1 cellular context compared by ENCODE assay signal in the genomic region with DNA sequence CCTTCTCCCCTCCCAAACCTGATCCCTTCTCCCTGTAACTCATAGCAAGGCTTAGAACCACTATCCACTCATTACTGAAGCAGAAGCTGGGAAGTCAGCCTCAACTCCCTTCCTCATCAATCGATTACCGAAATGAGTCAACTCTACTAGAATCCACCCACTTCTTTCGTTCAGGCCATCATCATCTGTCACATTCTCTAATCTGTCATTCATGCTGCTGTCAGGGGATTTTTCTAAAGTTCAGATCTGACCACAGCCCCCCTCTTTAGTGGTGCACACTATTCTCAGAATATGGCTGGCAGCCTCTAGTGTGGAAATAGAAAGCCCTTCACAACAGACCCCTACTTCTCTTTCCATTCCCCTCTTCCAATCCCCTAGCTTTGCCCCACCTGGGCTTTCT.
TF ChIP-seq lines count a peak whose summit lies in the region.

No MANE protein-coding gene starts in this region.

TF ChIP-seq in GM12878, 131 proteins besides CTCF, POLR2A, EP300 and RAD21 (continued from another document and continues in another):
- TF ChIP-seq, protein P1, sequence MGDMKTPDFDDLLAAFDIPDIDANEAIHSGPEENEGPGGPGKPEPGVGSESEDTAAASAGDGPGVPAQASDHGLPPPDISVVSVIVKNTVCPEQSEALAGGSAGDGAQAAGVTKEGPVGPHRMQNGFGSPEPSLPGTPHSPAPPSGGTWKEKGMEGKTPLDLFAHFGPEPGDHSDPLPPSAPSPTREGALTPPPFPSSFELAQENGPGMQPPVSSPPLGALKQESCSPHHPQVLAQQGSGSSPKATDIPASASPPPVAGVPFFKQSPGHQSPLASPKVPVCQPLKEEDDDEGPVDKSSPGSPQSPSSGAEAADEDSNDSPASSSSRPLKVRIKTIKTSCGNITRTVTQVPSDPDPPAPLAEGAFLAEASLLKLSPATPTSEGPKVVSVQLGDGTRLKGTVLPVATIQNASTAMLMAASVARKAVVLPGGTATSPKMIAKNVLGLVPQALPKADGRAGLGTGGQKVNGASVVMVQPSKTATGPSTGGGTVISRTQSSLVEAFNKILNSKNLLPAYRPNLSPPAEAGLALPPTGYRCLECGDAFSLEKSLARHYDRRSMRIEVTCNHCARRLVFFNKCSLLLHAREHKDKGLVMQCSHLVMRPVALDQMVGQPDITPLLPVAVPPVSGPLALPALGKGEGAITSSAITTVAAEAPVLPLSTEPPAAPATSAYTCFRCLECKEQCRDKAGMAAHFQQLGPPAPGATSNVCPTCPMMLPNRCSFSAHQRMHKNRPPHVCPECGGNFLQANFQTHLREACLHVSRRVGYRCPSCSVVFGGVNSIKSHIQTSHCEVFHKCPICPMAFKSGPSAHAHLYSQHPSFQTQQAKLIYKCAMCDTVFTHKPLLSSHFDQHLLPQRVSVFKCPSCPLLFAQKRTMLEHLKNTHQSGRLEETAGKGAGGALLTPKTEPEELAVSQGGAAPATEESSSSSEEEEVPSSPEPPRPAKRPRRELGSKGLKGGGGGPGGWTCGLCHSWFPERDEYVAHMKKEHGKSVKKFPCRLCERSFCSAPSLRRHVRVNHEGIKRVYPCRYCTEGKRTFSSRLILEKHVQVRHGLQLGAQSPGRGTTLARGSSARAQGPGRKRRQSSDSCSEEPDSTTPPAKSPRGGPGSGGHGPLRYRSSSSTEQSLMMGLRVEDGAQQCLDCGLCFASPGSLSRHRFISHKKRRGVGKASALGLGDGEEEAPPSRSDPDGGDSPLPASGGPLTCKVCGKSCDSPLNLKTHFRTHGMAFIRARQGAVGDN (IDR thresholded peaks at IDR 0.05): no peak
- TF ChIP-seq, protein P2, sequence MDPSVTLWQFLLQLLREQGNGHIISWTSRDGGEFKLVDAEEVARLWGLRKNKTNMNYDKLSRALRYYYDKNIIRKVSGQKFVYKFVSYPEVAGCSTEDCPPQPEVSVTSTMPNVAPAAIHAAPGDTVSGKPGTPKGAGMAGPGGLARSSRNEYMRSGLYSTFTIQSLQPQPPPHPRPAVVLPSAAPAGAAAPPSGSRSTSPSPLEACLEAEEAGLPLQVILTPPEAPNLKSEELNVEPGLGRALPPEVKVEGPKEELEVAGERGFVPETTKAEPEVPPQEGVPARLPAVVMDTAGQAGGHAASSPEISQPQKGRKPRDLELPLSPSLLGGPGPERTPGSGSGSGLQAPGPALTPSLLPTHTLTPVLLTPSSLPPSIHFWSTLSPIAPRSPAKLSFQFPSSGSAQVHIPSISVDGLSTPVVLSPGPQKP (IDR thresholded peaks at IDR 0.05; ENCODE audit: low read depth, low read length): no peak
- TF ChIP-seq, protein P3, sequence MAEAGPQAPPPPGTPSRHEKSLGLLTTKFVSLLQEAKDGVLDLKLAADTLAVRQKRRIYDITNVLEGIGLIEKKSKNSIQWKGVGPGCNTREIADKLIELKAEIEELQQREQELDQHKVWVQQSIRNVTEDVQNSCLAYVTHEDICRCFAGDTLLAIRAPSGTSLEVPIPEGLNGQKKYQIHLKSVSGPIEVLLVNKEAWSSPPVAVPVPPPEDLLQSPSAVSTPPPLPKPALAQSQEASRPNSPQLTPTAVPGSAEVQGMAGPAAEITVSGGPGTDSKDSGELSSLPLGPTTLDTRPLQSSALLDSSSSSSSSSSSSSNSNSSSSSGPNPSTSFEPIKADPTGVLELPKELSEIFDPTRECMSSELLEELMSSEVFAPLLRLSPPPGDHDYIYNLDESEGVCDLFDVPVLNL (IDR thresholded peaks at IDR 0.05; ENCODE audit: low read depth, low read length): no peak
- TF ChIP-seq RB1 (IDR thresholded peaks at IDR 0.05; ENCODE audit: borderline replicate concordance) (no peak), RELA (IDR thresholded peaks at IDR 0.05; ENCODE audit: borderline replicate concordance, partially characterized antibody) (peak; percentile 72), SMAD5 (IDR thresholded peaks at IDR 0.05; ENCODE audit: low read depth) (no peak), NFXL1 (IDR thresholded peaks at IDR 0.05; ENCODE audit: borderline replicate concordance) (no peak), SMC3 (IDR thresholded peaks at IDR 0.05; ENCODE audit: borderline replicate concordance, low read length) (no peak), FOXM1 (IDR thresholded peaks at IDR 0.05; ENCODE audit: low read depth, low read length) (peak; percentile 89), STAT3 (IDR thresholded peaks at IDR 0.05; ENCODE audit: low read depth, low read length) (0 out of 2 replicates have a peak, but pooled peaks have one; percentile 35), HCFC1 (IDR thresholded peaks at IDR 0.05; ENCODE audit: low read length) (no peak), EGR1 (IDR thresholded peaks at IDR 0.05; ENCODE audit: borderline replicate concordance in 1 of 2, low read depth in 2 of 2, low read length in 2 of 2) (peak in 1 of 2 experiments; percentile 85; a peak in 2 of 3 replicates), KDM1A (IDR thresholded peaks at IDR 0.05; ENCODE audit: borderline replicate concordance) (no peak), KAT2A (conservative IDR thresholded peaks at IDR 0.05; ENCODE audit: control insufficient read depth, low read depth, low read length) (no peak), JUNB (IDR thresholded peaks at IDR 0.05) (peak; percentile 98), NR2C2 (IDR thresholded peaks at IDR 0.05; ENCODE audit: borderline replicate concordance, control insufficient read depth, insufficient read length, low read depth) (no peak), BACH1 (IDR thresholded peaks at IDR 0.05; ENCODE audit: borderline replicate concordance) (peak; percentile 77; the same call in 1 of the 2 replicates), SP1 (IDR thresholded peaks at IDR 0.05; ENCODE audit: low read depth, low read length) (peak; percentile 53), SUZ12 (IDR thresholded peaks at IDR 0.05; ENCODE audit: unreplicated experiment) (no peak), CBFB (IDR thresholded peaks at IDR 0.05; ENCODE audit: low read depth) (peak; percentile 76; the same call in 1 of the 2 replicates), FOXK2 (IDR thresholded peaks at IDR 0.05) (no peak), SRF (IDR thresholded peaks at IDR 0.05; ENCODE audit: low read depth in 2 of 2, low read length in 2 of 2) (peak in 1 of 2 experiments; percentile 75; a peak in 1 of 4 replicates), PAX8 (IDR thresholded peaks at IDR 0.05) (no peak), ZNF384 (IDR thresholded peaks at IDR 0.05; ENCODE audit: borderline replicate concordance, low read depth, low read length) (no peak), NFYA (IDR thresholded peaks at IDR 0.05; ENCODE audit: borderline replicate concordance, low read depth, low read length) (no peak), SMAD1 (IDR thresholded peaks at IDR 0.05; ENCODE audit: low read depth, partially characterized antibody) (no peak), GABPA (IDR thresholded peaks at IDR 0.05; ENCODE audit: low read depth) (0 out of 2 replicates have a peak, but pooled peaks have one; percentile 45), YY1 (IDR thresholded peaks at IDR 0.05; ENCODE audit: low read depth, low read length) (peak; percentile 72), HDGF (IDR thresholded peaks at IDR 0.05) (no peak), HDAC6 (IDR thresholded peaks at IDR 0.05; ENCODE audit: unreplicated experiment) (no peak), ATF7 (IDR thresholded peaks at IDR 0.05; ENCODE audit: low read depth) (peak; percentile 91)
- TF ChIP-seq, protein P4, sequence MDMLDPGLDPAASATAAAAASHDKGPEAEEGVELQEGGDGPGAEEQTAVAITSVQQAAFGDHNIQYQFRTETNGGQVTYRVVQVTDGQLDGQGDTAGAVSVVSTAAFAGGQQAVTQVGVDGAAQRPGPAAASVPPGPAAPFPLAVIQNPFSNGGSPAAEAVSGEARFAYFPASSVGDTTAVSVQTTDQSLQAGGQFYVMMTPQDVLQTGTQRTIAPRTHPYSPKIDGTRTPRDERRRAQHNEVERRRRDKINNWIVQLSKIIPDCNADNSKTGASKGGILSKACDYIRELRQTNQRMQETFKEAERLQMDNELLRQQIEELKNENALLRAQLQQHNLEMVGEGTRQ (IDR thresholded peaks at IDR 0.05; ENCODE audit: borderline replicate concordance, low read depth, low read length): no peak
- TF ChIP-seq, protein P5, sequence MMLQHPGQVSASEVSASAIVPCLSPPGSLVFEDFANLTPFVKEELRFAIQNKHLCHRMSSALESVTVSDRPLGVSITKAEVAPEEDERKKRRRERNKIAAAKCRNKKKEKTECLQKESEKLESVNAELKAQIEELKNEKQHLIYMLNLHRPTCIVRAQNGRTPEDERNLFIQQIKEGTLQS (IDR thresholded peaks at IDR 0.05; ENCODE audit: borderline replicate concordance, extremely low read depth, low read depth, low read length): no peak
- TF ChIP-seq, protein P6, sequence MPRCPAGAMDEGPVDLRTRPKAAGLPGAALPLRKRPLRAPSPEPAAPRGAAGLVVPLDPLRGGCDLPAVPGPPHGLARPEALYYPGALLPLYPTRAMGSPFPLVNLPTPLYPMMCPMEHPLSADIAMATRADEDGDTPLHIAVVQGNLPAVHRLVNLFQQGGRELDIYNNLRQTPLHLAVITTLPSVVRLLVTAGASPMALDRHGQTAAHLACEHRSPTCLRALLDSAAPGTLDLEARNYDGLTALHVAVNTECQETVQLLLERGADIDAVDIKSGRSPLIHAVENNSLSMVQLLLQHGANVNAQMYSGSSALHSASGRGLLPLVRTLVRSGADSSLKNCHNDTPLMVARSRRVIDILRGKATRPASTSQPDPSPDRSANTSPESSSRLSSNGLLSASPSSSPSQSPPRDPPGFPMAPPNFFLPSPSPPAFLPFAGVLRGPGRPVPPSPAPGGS (IDR thresholded peaks at IDR 0.05; ENCODE audit: borderline replicate concordance, insufficient read depth, low read depth, low read length, poor library complexity, severe bottlenecking): peak; percentile 84
- TF ChIP-seq, protein P7, sequence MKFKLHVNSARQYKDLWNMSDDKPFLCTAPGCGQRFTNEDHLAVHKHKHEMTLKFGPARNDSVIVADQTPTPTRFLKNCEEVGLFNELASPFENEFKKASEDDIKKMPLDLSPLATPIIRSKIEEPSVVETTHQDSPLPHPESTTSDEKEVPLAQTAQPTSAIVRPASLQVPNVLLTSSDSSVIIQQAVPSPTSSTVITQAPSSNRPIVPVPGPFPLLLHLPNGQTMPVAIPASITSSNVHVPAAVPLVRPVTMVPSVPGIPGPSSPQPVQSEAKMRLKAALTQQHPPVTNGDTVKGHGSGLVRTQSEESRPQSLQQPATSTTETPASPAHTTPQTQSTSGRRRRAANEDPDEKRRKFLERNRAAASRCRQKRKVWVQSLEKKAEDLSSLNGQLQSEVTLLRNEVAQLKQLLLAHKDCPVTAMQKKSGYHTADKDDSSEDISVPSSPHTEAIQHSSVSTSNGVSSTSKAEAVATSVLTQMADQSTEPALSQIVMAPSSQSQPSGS (IDR thresholded peaks at IDR 0.05; ENCODE audit: low read length): peak; percentile 88
- TF ChIP-seq, protein P8, sequence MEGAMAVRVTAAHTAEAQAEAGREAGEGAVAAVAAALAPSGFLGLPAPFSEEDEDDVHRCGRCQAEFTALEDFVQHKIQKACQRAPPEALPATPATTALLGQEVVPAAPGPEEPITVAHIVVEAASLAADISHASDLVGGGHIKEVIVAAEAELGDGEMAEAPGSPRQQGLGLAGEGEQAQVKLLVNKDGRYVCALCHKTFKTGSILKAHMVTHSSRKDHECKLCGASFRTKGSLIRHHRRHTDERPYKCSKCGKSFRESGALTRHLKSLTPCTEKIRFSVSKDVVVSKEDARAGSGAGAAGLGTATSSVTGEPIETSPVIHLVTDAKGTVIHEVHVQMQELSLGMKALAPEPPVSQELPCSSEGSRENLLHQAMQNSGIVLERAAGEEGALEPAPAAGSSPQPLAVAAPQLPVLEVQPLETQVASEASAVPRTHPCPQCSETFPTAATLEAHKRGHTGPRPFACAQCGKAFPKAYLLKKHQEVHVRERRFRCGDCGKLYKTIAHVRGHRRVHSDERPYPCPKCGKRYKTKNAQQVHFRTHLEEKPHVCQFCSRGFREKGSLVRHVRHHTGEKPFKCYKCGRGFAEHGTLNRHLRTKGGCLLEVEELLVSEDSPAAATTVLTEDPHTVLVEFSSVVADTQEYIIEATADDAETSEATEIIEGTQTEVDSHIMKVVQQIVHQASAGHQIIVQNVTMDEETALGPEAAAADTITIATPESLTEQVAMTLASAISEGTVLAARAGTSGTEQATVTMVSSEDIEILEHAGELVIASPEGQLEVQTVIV (IDR thresholded peaks at IDR 0.05; ENCODE audit: borderline replicate concordance, partially characterized antibody): no peak
- TF ChIP-seq, protein P9, sequence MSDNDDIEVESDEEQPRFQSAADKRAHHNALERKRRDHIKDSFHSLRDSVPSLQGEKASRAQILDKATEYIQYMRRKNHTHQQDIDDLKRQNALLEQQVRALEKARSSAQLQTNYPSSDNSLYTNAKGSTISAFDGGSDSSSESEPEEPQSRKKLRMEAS (IDR thresholded peaks at IDR 0.05; ENCODE audit: low read depth, low read length): no peak
- TF ChIP-seq, protein P10, sequence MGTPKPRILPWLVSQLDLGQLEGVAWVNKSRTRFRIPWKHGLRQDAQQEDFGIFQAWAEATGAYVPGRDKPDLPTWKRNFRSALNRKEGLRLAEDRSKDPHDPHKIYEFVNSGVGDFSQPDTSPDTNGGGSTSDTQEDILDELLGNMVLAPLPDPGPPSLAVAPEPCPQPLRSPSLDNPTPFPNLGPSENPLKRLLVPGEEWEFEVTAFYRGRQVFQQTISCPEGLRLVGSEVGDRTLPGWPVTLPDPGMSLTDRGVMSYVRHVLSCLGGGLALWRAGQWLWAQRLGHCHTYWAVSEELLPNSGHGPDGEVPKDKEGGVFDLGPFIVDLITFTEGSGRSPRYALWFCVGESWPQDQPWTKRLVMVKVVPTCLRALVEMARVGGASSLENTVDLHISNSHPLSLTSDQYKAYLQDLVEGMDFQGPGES (IDR thresholded peaks at IDR 0.05): no peak
- TF ChIP-seq, protein P11, sequence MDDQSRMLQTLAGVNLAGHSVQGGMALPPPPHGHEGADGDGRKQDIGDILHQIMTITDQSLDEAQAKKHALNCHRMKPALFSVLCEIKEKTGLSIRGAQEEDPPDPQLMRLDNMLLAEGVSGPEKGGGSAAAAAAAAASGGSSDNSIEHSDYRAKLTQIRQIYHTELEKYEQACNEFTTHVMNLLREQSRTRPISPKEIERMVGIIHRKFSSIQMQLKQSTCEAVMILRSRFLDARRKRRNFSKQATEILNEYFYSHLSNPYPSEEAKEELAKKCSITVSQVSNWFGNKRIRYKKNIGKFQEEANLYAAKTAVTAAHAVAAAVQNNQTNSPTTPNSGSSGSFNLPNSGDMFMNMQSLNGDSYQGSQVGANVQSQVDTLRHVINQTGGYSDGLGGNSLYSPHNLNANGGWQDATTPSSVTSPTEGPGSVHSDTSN (IDR thresholded peaks at IDR 0.05; ENCODE audit: insufficient replicate concordance, low read depth, low read length): peak; percentile 91
- TF ChIP-seq, protein P12, sequence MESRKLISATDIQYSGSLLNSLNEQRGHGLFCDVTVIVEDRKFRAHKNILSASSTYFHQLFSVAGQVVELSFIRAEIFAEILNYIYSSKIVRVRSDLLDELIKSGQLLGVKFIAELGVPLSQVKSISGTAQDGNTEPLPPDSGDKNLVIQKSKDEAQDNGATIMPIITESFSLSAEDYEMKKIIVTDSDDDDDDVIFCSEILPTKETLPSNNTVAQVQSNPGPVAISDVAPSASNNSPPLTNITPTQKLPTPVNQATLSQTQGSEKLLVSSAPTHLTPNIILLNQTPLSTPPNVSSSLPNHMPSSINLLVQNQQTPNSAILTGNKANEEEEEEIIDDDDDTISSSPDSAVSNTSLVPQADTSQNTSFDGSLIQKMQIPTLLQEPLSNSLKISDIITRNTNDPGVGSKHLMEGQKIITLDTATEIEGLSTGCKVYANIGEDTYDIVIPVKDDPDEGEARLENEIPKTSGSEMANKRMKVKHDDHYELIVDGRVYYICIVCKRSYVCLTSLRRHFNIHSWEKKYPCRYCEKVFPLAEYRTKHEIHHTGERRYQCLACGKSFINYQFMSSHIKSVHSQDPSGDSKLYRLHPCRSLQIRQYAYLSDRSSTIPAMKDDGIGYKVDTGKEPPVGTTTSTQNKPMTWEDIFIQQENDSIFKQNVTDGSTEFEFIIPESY (IDR thresholded peaks at IDR 0.05): no peak
